ENCODE assay signal across 8 cellular contexts in the genomic region with DNA sequence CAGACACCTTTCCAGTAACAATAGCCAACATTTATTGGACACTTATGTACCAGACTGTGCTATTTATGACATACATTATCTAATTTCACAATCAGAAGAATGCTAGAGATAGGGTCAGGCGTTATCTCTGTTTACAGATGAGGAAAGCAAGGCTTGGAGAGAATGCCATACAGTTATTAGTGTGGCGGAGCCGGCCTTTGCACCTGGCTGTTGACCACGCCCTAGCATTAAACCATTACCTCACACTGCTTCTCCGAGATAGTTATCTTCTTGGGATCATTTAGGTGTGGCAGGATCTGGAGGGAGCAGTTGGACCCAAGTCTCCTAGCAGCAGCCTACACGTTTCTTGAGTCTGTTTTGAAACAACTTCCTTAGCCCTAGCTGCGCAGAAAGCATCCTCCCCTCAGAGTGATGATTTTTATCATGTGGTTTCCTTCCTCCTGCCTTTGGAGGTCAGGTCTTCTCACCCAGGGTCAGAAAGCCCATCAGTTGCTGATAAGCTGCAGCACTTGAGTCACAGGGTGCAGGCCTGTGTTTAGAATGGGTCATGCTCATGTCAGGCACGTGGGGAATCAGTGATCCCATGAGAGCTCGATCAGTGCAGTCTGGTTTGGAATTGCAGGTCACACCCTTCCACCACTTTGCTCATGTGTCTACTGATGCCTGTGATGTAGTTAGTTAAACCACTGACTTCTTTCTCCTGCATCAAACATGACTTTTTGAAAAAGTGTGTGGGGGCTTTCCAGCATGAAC.
A peak's percentile ranks its signal among the peaks of the same experiment; 100 is the strongest.
DNase-seq lines count a peak whose midpoint lies in the region; ATAC-seq and TF ChIP-seq lines count a peak whose summit lies in the region.

No MANE protein-coding gene starts in this region.

- peak; percentile 74 for DNase-seq in OCI-M1 (lab: John Stamatoyannopoulos, UW)
- DNase-seq in activated gamma-delta T cell treated with anti-CD3 and anti-CD28 coated beads, Interleukin-2, amount 50 U/mL, for 16 hours (ENCODE audit: low read depth): peak; percentile 51
- peak; percentile 70 to 89 for DNase-seq in left colon
- no peak for DNase-seq in tibial nerve (ENCODE audit: low spot score in 2 of 2)
- no peak for DNase-seq in GDM1 (lab: John Stamatoyannopoulos, UW)

- no peaks in the 10 kb centered on the region for H3K27me3 ChIP-seq in tibial nerve

- WGBS in tibial nerve, 2 donors: 42 to 60% methylated on average over 9 of the region's 9 CpGs

- TF ChIP-seq POLR2A in tibial nerve (IDR thresholded peaks at IDR 0.05): no peak

- H3K27ac ChIP-seq in tibial nerve: peak overlapping the region in 3 of 4 donors; percentile 77 to 91 (median 80)

- intact Hi-C loops in left colon (cut with DNase I, micrococcal nuclease): no loop called here

- no peak overlapping the region for H3K4me3 ChIP-seq in tibial nerve

- no peaks in the 10 kb centered on the region for H3K9me3 ChIP-seq in tibial nerve

- peak in 1 of 2 donors; percentile 42 for TF ChIP-seq EP300 in tibial nerve (IDR thresholded peaks at IDR 0.05)

- no peaks in the 10 kb centered on the region for H3K36me3 ChIP-seq in tibial nerve

- TF ChIP-seq CTCF in tibial nerve (IDR thresholded peaks at IDR 0.05): no peak

- peaks cover 10 to 98% (median 96%) of the 10 kb centered on the region in 4 donors for H3K4me1 ChIP-seq in tibial nerve

- ATAC-seq in GM18499 (IDR thresholded peaks at IDR 0.05; ENCODE audit: insufficient read depth, unreplicated experiment) (peak; percentile 27), HG02885 (IDR thresholded peaks at IDR 0.05; ENCODE audit: poor library complexity, unreplicated experiment) (peak; percentile 39), left colon (peak; percentile 73), HG03521 (IDR thresholded peaks at IDR 0.05; ENCODE audit: unreplicated experiment) (no peak)

Comparison
In these comparisons a context has a peak if more than half of its experiments do, and no peak if none do; other contexts are left out.
1. DNase-seq: peak in OCI-M1 (single experiment), activated gamma-delta T cell treated with anti-CD3 and anti-CD28 coated beads, Interleukin-2, amount 50 U/mL, for 16 hours (single experiment) and left colon (2 of 2); none in tibial nerve (0 of 2) and GDM1 (single experiment).